Comparison of ENCODE assay signal across 8 cellular contexts in genomic region chr15:32615871-32616426, GRCh38. TPM values are rescaled to one million over a fixed set of nuclear protein-coding genes. Genes with fewer than 3 reads are reported as not detected.
A peak's percentile ranks its signal among the peaks of the same experiment; 100 is the strongest.
DNase-seq lines count a peak whose midpoint lies in the region; ATAC-seq and TF ChIP-seq lines count a peak whose summit lies in the region.
"Not testable (repeated sequence)": the region's sequence is repeated elsewhere in the genome, so short reads cannot be mapped to it uniquely, and the experiment has no call there.

No MANE protein-coding gene starts in this region.

- in situ Hi-C loops in mammary epithelial cell (cut with MboI; ENCODE audit: low sequenced_read_pairs in 2 of 2), result not testable (repeated sequence)

- 1% methylated on average over 10 of the region's 24 CpGs for WGBS in mammary epithelial cell (ENCODE audit: low coverage, missing lambda C conversion rate)
- 0 to 2% methylated on average over 12 to 13 of the region's 24 CpGs for WGBS in upper lobe of left lung, 2 donors

- CTCF ChIA-PET in mammary epithelial cell (lab: Charles Lee; ENCODE audit: low non-redundant PET), result not testable (repeated sequence)

- peak overlapping the region; percentile 93 for H3K4me3 ChIP-seq in GM23338
- H3K4me3 ChIP-seq in mammary epithelial cell (replicated peaks in 1 of 3; ENCODE audit: insufficient read depth in 1 of 3, low read depth in 2 of 3, low read length in 3 of 3), result peak overlapping the region; percentile 68 to 72 (median 69)
- peak overlapping the region; percentile 71 for H3K4me3 ChIP-seq in iPS-11a (ENCODE audit: low read depth, low read length)
- peak overlapping the region; percentile 66 to 74 for H3K4me3 ChIP-seq in neutrophil (ENCODE audit: low read depth in 1 of 2, low read length in 1 of 2)
- H3K4me3 ChIP-seq in upper lobe of left lung, result peak overlapping the region; percentile 47 to 63 (median 56)

- H4K20me1 ChIP-seq in GM23338 (replicated peaks; ENCODE audit: insufficient read depth); mammary epithelial cell (ENCODE audit: insufficient read depth, low read length): not testable (repeated sequence)

- H3K36me3 Mint-ChIP-seq in GM23338 (ENCODE audit: low read depth), result not testable (repeated sequence)
- peaks cover 24% of the 10 kb centered on the region for H3K36me3 Mint-ChIP-seq in T-helper 2 cell treated with Interferon-gamma antibody and Interleukin-4, amounts not matched to agents 5 μg/mL and 100 μg/mL, for 36 hours (ENCODE audit: low read depth)

- TF ChIP-seq CTCF in GM23338 (conservative IDR thresholded peaks at IDR 0.05; ENCODE audit: low read depth in 2 of 2); mammary epithelial cell (conservative IDR thresholded peaks at IDR 0.05 in 1 of 2, IDR thresholded peaks at IDR 0.05 in 1 of 2; ENCODE audit: extremely low read depth in 1 of 2, insufficient read depth in 1 of 2, low read depth in 1 of 2, low read length in 2 of 2); neutrophil (IDR thresholded peaks at IDR 0.05); upper lobe of left lung (IDR thresholded peaks at IDR 0.05): not testable (repeated sequence)

- ATAC-seq in GM18498 (IDR thresholded peaks at IDR 0.05; ENCODE audit: unreplicated experiment), result peak; percentile 21
- ATAC-seq in GM23338, result peak; percentile 46
- ATAC-seq in HG03571 (IDR thresholded peaks at IDR 0.05; ENCODE audit: unreplicated experiment), result peak; percentile 15
- ATAC-seq in upper lobe of left lung (ENCODE audit: low FRiP score in 2 of 2), result not testable (repeated sequence)

- H3K27ac ChIP-seq in GM23338 (ENCODE audit: low read depth) (peak overlapping the region; percentile 87; the same call in 1 of the 2 replicates), mammary epithelial cell (ENCODE audit: insufficient read depth, low read depth, low read length) (peak overlapping the region; percentile 61), neutrophil (peak overlapping the region; percentile 84), upper lobe of left lung (peak overlapping the region in 2 of 4 donors; percentile 70 to 82)

- DNase-seq in GM23338 (ENCODE audit: low spot score) (peak; percentile 27), mammary epithelial cell (peak; percentile 15)
- peak; percentile 25 for DNase-seq in T-helper 2 cell treated with Interferon-gamma antibody and Interleukin-4, amounts not matched to agents 5 μg/mL and 100 μg/mL, for 36 hours (ENCODE audit: low spot score)
- DNase-seq in upper lobe of left lung, result not testable (repeated sequence)

- H3K27ac Mint-ChIP-seq in GM23338, result peak overlapping the region; percentile 98
- H3K27ac Mint-ChIP-seq in T-helper 2 cell treated with Interferon-gamma antibody and Interleukin-4, amounts not matched to agents 5 μg/mL and 100 μg/mL, for 36 hours, result peak overlapping the region; percentile 95

- not testable (repeated sequence) for H3K9me3 ChIP-seq in mammary epithelial cell (replicated peaks; ENCODE audit: insufficient read depth, low read length); neutrophil; upper lobe of left lung

- not testable (repeated sequence) for TF ChIP-seq POLR2A in upper lobe of left lung (IDR thresholded peaks at IDR 0.05)

- H3K4me2 ChIP-seq in GM23338, result peak overlapping the region; percentile 90
- peak overlapping the region; percentile 71 for H3K4me2 ChIP-seq in mammary epithelial cell (ENCODE audit: insufficient read depth, low read depth, low read length)

- TSS peak; percentile 60 for BruUV-seq in mammary epithelial cell (replicated peaks; lab: Mats Ljungman, UMichigan)

- intact Hi-C loops in mammary epithelial cell (cut with micrococcal nuclease), result not testable (repeated sequence)

- peak overlapping the region; percentile 97 for H3K4me3 Mint-ChIP-seq in GM23338
- H3K4me3 Mint-ChIP-seq in T-helper 2 cell treated with Interferon-gamma antibody and Interleukin-4, amounts not matched to agents 5 μg/mL and 100 μg/mL, for 36 hours, result peak overlapping the region; percentile 98

- not testable (repeated sequence) for H3K27me3 ChIP-seq in GM23338 (ENCODE audit: insufficient read depth); mammary epithelial cell (ENCODE audit: insufficient read depth, low read length); neutrophil; upper lobe of left lung

- peak overlapping the region; percentile 82 for H3K9ac ChIP-seq in mammary epithelial cell (ENCODE audit: insufficient read depth, low read length)

- H3K4me1 Mint-ChIP-seq in GM23338, result not testable (repeated sequence)
- H3K4me1 Mint-ChIP-seq in T-helper 2 cell treated with Interferon-gamma antibody and Interleukin-4, amounts not matched to agents 5 μg/mL and 100 μg/mL, for 36 hours (ENCODE audit: low read depth), result peaks cover 15% of the 10 kb centered on the region

- dilution Hi-C loops in mammary epithelial cell (cut with HindIII; ENCODE audit: low sequenced_read_pairs), result not testable (repeated sequence)

- H3K9me2 ChIP-seq in GM23338 (ENCODE audit: insufficient read depth), result not testable (repeated sequence)

- not testable (repeated sequence) for H3K36me3 ChIP-seq in GM23338 (ENCODE audit: insufficient read depth); mammary epithelial cell (ENCODE audit: insufficient read depth, low read length); neutrophil; upper lobe of left lung

- not testable (repeated sequence) for H3K9me3 Mint-ChIP-seq in GM23338; T-helper 2 cell treated with Interferon-gamma antibody and Interleukin-4, amounts not matched to agents 5 μg/mL and 100 μg/mL, for 36 hours

- H3F3A ChIP-seq in GM23338 (replicated peaks; ENCODE audit: low read depth), result not testable (repeated sequence)

- not testable (repeated sequence) for H3K4me1 ChIP-seq in GM23338 (ENCODE audit: insufficient read depth); mammary epithelial cell (ENCODE audit: insufficient read depth, low read length); neutrophil (ENCODE audit: control insufficient read depth in 1 of 2, insufficient read depth in 1 of 2, low read depth in 1 of 2, low read length in 1 of 2); upper lobe of left lung

- TF ChIP-seq EP300 in upper lobe of left lung (IDR thresholded peaks at IDR 0.05), result not testable (repeated sequence)

- H2AFZ ChIP-seq in GM23338, result not testable (repeated sequence)
- H2AFZ ChIP-seq in mammary epithelial cell (ENCODE audit: low read depth, low read length), result peak overlapping the region; percentile 81

- H3K27me3 Mint-ChIP-seq in GM23338 (ENCODE audit: insufficient read depth, low read depth, poor library complexity); T-helper 2 cell treated with Interferon-gamma antibody and Interleukin-4, amounts not matched to agents 5 μg/mL and 100 μg/mL, for 36 hours (ENCODE audit: low read depth): not testable (repeated sequence)

- H3K79me2 ChIP-seq in GM23338 (replicated peaks; ENCODE audit: insufficient read depth), result peaks cover 46% of the 10 kb centered on the region
- H3K79me2 ChIP-seq in mammary epithelial cell (ENCODE audit: insufficient read depth, low read length), result peaks cover 47% of the 10 kb centered on the region

RNA-seq across cellular contexts. Expression of gene ARHGAP11A, which starts 0.6 kb away (rescaled TPM):
- 38.7 and 43.1 TPM in 2 replicates for total RNA-seq in GM23338 (2014; rRNA removed; shearing (Covaris generic))
- polyA plus RNA-seq in GM23338 (2016; fragmentation: Nextera tagmentation; extraction: Ambion mirVana) (21.4 and 28.3 TPM in 2 replicates), mammary epithelial cell (9.9 TPM)
- total RNA-seq in mammary epithelial cell (10 to 100 TPM in 1 of 2 donors, 1 to 10 TPM in 1; 5.0 to 59.0 TPM), upper lobe of left lung (1 to 10 TPM; 2.1 to 4.8 (median 3.9) TPM)
- polyA minus RNA-seq in mammary epithelial cell, result 12.8 TPM

RNA-seq across cellular contexts. Expression of gene GOLGA8N, which starts 22.7 kb away (rescaled TPM):
- 0.50 and 14.8 TPM in 2 replicates for total RNA-seq in GM23338 (2014; rRNA removed; shearing (Covaris generic))
- polyA plus RNA-seq in GM23338 (2016; fragmentation: Nextera tagmentation; extraction: Ambion mirVana) (0.17 and 0.40 TPM in 2 replicates), mammary epithelial cell (0.26 TPM)
- total RNA-seq in mammary epithelial cell (1 to 10 TPM; 2.0 to 3.8 TPM), upper lobe of left lung (10 to 100 TPM in 4 of 6 donors, 1 to 10 TPM in 2; 5.9 to 58.7 (median 14.6) TPM)
- polyA minus RNA-seq in mammary epithelial cell, result 2.0 TPM

RNA-seq across cellular contexts. Expression of gene SCG5, which starts 25.6 kb away (rescaled TPM):
- 48.1 and 49.2 TPM in 2 replicates for total RNA-seq in GM23338 (2014; rRNA removed; shearing (Covaris generic))
- polyA plus RNA-seq in GM23338 (2016; fragmentation: Nextera tagmentation; extraction: Ambion mirVana) (64.4 and 73.3 TPM in 2 replicates), mammary epithelial cell (3.0 TPM)
- total RNA-seq in mammary epithelial cell (10 to 100 TPM in 1 of 2 donors, 1 to 10 TPM in 1; 1.8 to 39.8 TPM), upper lobe of left lung (1 to 10 TPM in 1 of 6 donors, under 1 TPM in 2, not detected in 3; 0.61 to 1.7 (median 0.97) TPM)
- not detected for polyA minus RNA-seq in mammary epithelial cell
